Comparison of ENCODE assay signal across 14 cellular contexts in the genomic region with DNA sequence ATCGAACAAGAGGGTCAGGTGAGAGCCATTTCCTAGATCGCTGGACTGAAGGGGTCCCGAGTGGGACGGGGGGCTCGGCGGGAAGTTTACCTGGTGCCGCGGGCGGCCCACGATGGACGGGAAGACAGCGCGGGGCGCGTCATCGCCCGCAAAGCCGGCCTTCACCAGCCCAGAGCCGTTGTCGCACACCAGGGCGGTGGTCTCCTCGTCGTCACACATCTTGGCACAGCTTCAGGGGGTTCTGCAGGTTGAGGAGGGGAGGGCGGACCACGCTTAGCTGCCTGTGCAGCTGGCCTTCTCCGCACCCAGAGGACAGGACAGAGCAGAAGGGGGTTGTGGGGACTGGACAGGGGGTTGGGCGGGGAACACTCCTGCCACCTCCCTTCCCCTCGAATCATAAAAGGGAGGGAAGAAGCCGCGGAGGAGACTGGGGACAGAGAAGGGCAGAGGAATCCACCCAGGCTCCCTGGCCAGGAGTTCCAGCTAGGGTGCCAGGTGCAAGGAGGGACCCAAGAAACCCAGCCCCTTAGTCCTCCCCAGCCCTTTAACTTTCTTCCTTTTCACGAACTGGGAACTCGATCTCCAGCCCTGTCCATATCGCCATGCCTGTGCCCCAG. TPM values are rescaled to one million over a fixed set of nuclear protein-coding genes. Genes with fewer than 3 reads are reported as not detected.
DNase-seq lines count a peak whose midpoint lies in the region; ATAC-seq and TF ChIP-seq lines count a peak whose summit lies in the region.
"Had no signal": no experiment of that assay in that cellular context is flagged by ENCODE, and none has a peak within 500 bp of the region (broad histone marks: within the 10 kb centered on the region; RNA-seq: fewer than 3 reads in every experiment).

No MANE protein-coding gene starts in this region.

- H3K9ac ChIP-seq in ES-I3 (ENCODE audit: low read depth, low read length) = peak overlapping the region; percentile 78

- peak; percentile 3 for ATAC-seq in left ventricle myocardium superior
- ATAC-seq: activated CD8-positive, alpha-beta T cell treated with anti-CD3 and anti-CD28 coated beads, Interleukin-2, amount 10 ng/mL, durations not matched to agents 7 days and 5 days had no signal

- DNase-seq in left ventricle myocardium superior (peak; percentile 35), ovary (no peak), Peyer's patch (no peak), SK-N-DZ (ENCODE audit: low spot score) (no peak), NCI-H1436 (lab: John Stamatoyannopoulos, UW) (no peak), NCI-H1417 treated with DMSO at 0.1 percent for 48 hours (lab: John Stamatoyannopoulos, UW) (no peak)
- DNase-seq: activated CD8-positive, alpha-beta T cell treated with anti-CD3 and anti-CD28 coated beads, Interleukin-2, amount 10 ng/mL, durations not matched to agents 7 days and 5 days; activated naive CD4-positive, alpha-beta T cell treated with anti-CD3 and anti-CD28 coated beads, Interleukin-2, amount 10 ng/mL, durations not matched to agents 7 days and 5 days; Kasumi-1; NCI-H2171; small intestine had no signal

- peaks cover 10% of the 10 kb centered on the region for H3K4me1 ChIP-seq in ES-I3 (ENCODE audit: insufficient read depth, low read length)
- no peaks in the 10 kb centered on the region for H3K4me1 ChIP-seq in ovary (ENCODE audit: insufficient read depth)
- H3K4me1 ChIP-seq in Peyer's patch = no peaks in the 10 kb centered on the region

- no peak for TF ChIP-seq EP300 in ovary (IDR thresholded peaks at IDR 0.05)

- no peaks in the 10 kb centered on the region for H3K27me3 ChIP-seq in ovary
- H3K27me3 ChIP-seq in Peyer's patch = peaks cover 0 to 4% of the 10 kb centered on the region in 2 donors

- H3K4me3 ChIP-seq in WI38 (ENCODE audit: low read depth, low read length) (peak overlapping the region; percentile 43; the same call in 1 of the 2 replicates), ovary (peak overlapping the region; percentile 20), Peyer's patch (peak overlapping the region in 1 of 4 donors; percentile 2)

- TF ChIP-seq POLR2A in ovary (IDR thresholded peaks at IDR 0.05) = no peak
- no peak for TF ChIP-seq POLR2A in Peyer's patch (IDR thresholded peaks at IDR 0.05)

- intact Hi-C loops in left ventricle myocardium superior (cut with micrococcal nuclease) (loop anchor here (10.0 kb wide), 1 partner anchor 80 kb away; no protein-coding TSS in a partner anchor), ovary (cut with DNase I) (no loop called here)

- H3K9me3 ChIP-seq in ES-I3 (ENCODE audit: control insufficient read depth, insufficient read depth, low read length) = no peaks in the 10 kb centered on the region
- no peaks in the 10 kb centered on the region for H3K9me3 ChIP-seq in ovary
- H3K9me3 ChIP-seq in Peyer's patch = no peaks in the 10 kb centered on the region

- H3K36me3 ChIP-seq in ES-I3 (ENCODE audit: insufficient read depth, low read length) (peaks cover 2% of the 10 kb centered on the region; the same call in 1 of the 2 replicates), ovary (no peaks in the 10 kb centered on the region), Peyer's patch (no peaks in the 10 kb centered on the region)

- H3K27ac ChIP-seq in ovary (no peak overlapping the region), Peyer's patch (no peak overlapping the region)

- 24 to 42% (median 38%) methylated on average over 33 of the region's 33 CpGs for WGBS in ovary, 3 donors

- TF ChIP-seq CTCF in WI38 (IDR thresholded peaks at IDR 0.05; ENCODE audit: low read depth, low read length) (no peak), ovary (IDR thresholded peaks at IDR 0.05) (no peak), Peyer's patch (IDR thresholded peaks at IDR 0.05) (no peak)

RNA-seq across cellular contexts. Expression of gene ACTC1, which starts 0.7 kb away (rescaled TPM):
- 14,086 TPM for total RNA-seq in left ventricle myocardium superior
- 1 to 10 TPM in 3 of 7 donors, under 1 TPM in 2, not detected in 2; 0.59 to 2.9 (median 1.2) TPM for total RNA-seq in ovary
- 10 to 100 TPM in 1 of 2 donors, 1 to 10 TPM in 1; 2.7 to 22.6 TPM for polyA plus RNA-seq in ovary
- total RNA-seq in Peyer's patch = not detected
- not detected in 2 replicates for polyA plus RNA-seq in SK-N-DZ (2014; cell fraction: cytosol; rRNA removed)
- polyA plus RNA-seq in SK-N-DZ (2014; cell fraction: nucleus; rRNA removed) = not detected in 2 replicates
- total RNA-seq: activated CD8-positive, alpha-beta T cell treated with anti-CD3 and anti-CD28 coated beads, Interleukin-2, amount 10 ng/mL, durations not matched to agents 7 days and 5 days; OCI-LY7 had no signal

RNA-seq across cellular contexts. Expression of gene GJD2, which starts 39.9 kb away (rescaled TPM):
- total RNA-seq in left ventricle myocardium superior = not detected
- total RNA-seq in ovary = not detected
- polyA plus RNA-seq in ovary = not detected
- not detected for total RNA-seq in Peyer's patch
- polyA plus RNA-seq in SK-N-DZ (2014; cell fraction: cytosol; rRNA removed) = 0.20 and 0.23 TPM in 2 replicates
- polyA plus RNA-seq in SK-N-DZ (2014; cell fraction: nucleus; rRNA removed) = 0.46 TPM in 2 replicates
- total RNA-seq: activated CD8-positive, alpha-beta T cell treated with anti-CD3 and anti-CD28 coated beads, Interleukin-2, amount 10 ng/mL, durations not matched to agents 7 days and 5 days; OCI-LY7 had no signal

Comparison
In these comparisons a context has a peak if more than half of its experiments do, and no peak if none do; other contexts are left out.
1. RNA of gene ACTC1, which starts 0.7 kb away (total RNA-seq): 14,086 TPM in left ventricle myocardium superior (single experiment); 0.59 to 2.9 TPM in ovary and not detected in Peyer's patch; every median in the first group is over 1,000 times any median in the second.